ENCODE assay signal across 27 cellular contexts in genomic region chr15:58565620-58566019, GRCh38.
"Had no signal": no experiment of that assay in that cellular context is flagged by ENCODE, and none has a peak within 500 bp of the region (broad histone marks: within the 10 kb centered on the region; RNA-seq: fewer than 3 reads in every experiment).

No MANE protein-coding gene starts in this region.

- H3K27ac ChIP-seq: brain microvascular endothelial cell, gastroesophageal sphincter, heart right ventricle, hepatocyte had no signal

- ATAC-seq: activated naive CD4-positive, alpha-beta T cell treated with anti-CD3 and anti-CD28 coated beads, Interleukin-2, amount 50 U/mL, for 72 hours; activated T-cell treated with anti-CD3 and anti-CD28 coated beads, Interleukin-2, amount 50 U/mL, for 72 hours; esophagus mucosa; gastroesophageal sphincter; heart right ventricle; WTC11 had no signal

- H3K36me3 Mint-ChIP-seq: activated naive CD4-positive, alpha-beta T cell treated with anti-CD3 and anti-CD28 coated beads, Interleukin-2, amount 50 U/mL, for 72 hours; WTC11 had no signal

- H2AFZ ChIP-seq: hepatocyte had no signal

- H3K79me2 ChIP-seq: hepatocyte had no signal

- H3K27ac Mint-ChIP-seq: activated CD4-positive, alpha-beta memory T cell treated with anti-CD3 and anti-CD28 coated beads, Interleukin-2, amount 10 ng/mL, durations not matched to agents 7 days and 5 days; activated CD4-positive, alpha-beta T cell treated with anti-CD3 and anti-CD28 coated beads, Interleukin-2, amount 10 ng/mL, durations not matched to agents 7 days and 5 days; activated naive CD4-positive, alpha-beta T cell treated with anti-CD3 and anti-CD28 coated beads, Interleukin-2, amount 10 ng/mL, durations not matched to agents 7 days and 5 days; activated naive CD4-positive, alpha-beta T cell treated with anti-CD3 and anti-CD28 coated beads, Interleukin-2, amount 50 U/mL, for 72 hours; activated naive CD8-positive, alpha-beta T cell treated with anti-CD3 and anti-CD28 coated beads, Interleukin-2, amount 10 ng/mL, durations not matched to agents 7 days and 5 days; activated T-cell treated with anti-CD3 and anti-CD28 coated beads, Interleukin-2, amount 50 U/mL, for 24 hours; activated T-cell treated with anti-CD3 and anti-CD28 coated beads, Interleukin-2, amount 50 U/mL, for 72 hours; WTC11 had no signal

- H3K9me3 Mint-ChIP-seq: activated CD4-positive, alpha-beta memory T cell treated with anti-CD3 and anti-CD28 coated beads, Interleukin-2, amount 10 ng/mL, durations not matched to agents 7 days and 5 days; activated naive CD4-positive, alpha-beta T cell treated with anti-CD3 and anti-CD28 coated beads, Interleukin-2, amount 50 U/mL, for 72 hours; activated T-cell treated with anti-CD3 and anti-CD28 coated beads, Interleukin-2, amount 50 U/mL, for 24 hours; activated T-cell treated with anti-CD3 and anti-CD28 coated beads, Interleukin-2, amount 50 U/mL, for 72 hours; central memory CD8-positive, alpha-beta T cell had no signal

- H3K4me3 Mint-ChIP-seq: activated CD4-positive, alpha-beta memory T cell treated with anti-CD3 and anti-CD28 coated beads, Interleukin-2, amount 10 ng/mL, durations not matched to agents 7 days and 5 days; activated CD4-positive, alpha-beta T cell treated with anti-CD3 and anti-CD28 coated beads, Interleukin-2, amount 10 ng/mL, durations not matched to agents 7 days and 5 days; activated naive CD4-positive, alpha-beta T cell treated with anti-CD3 and anti-CD28 coated beads, Interleukin-2, amount 10 ng/mL, durations not matched to agents 7 days and 5 days; activated naive CD8-positive, alpha-beta T cell treated with anti-CD3 and anti-CD28 coated beads, Interleukin-2, amount 10 ng/mL, durations not matched to agents 7 days and 5 days; activated T-cell treated with anti-CD3 and anti-CD28 coated beads, Interleukin-2, amount 50 U/mL, for 24 hours; activated T-cell treated with anti-CD3 and anti-CD28 coated beads, Interleukin-2, amount 50 U/mL, for 72 hours; central memory CD8-positive, alpha-beta T cell; WTC11 had no signal

- H3K27me3 Mint-ChIP-seq: activated CD4-positive, alpha-beta T cell treated with anti-CD3 and anti-CD28 coated beads, Interleukin-2, amount 10 ng/mL, durations not matched to agents 7 days and 5 days; activated naive CD8-positive, alpha-beta T cell treated with anti-CD3 and anti-CD28 coated beads, Interleukin-2, amount 10 ng/mL, durations not matched to agents 7 days and 5 days; activated T-cell treated with anti-CD3 and anti-CD28 coated beads, Interleukin-2, amount 50 U/mL, for 24 hours; central memory CD8-positive, alpha-beta T cell had no signal

- DNase-seq: activated CD4-positive, alpha-beta memory T cell treated with anti-CD3 and anti-CD28 coated beads, Interleukin-2, amount 10 ng/mL, durations not matched to agents 7 days and 5 days; activated CD4-positive, alpha-beta T cell treated with anti-CD3 and anti-CD28 coated beads for 1 hour; activated CD4-positive, alpha-beta T cell treated with anti-CD3 and anti-CD28 coated beads for 4 hours; activated CD4-positive, alpha-beta T cell treated with anti-CD3 and anti-CD28 coated beads, Interleukin-2, amount 10 ng/mL, durations not matched to agents 7 days and 5 days; activated CD4-positive, alpha-beta T cell treated with anti-CD3 and anti-CD28 coated beads, Interleukin-2, amount 50 U/mL, for 4 hours; activated CD8-positive, alpha-beta memory T cell treated with anti-CD3 and anti-CD28 coated beads, Interleukin-2, amount 50 U/mL, for 48 hours; activated gamma-delta T cell; activated naive CD4-positive, alpha-beta T cell; activated naive CD4-positive, alpha-beta T cell treated with anti-CD3 and anti-CD28 coated beads, Interleukin-2, amount 10 ng/mL, durations not matched to agents 7 days and 5 days; activated naive CD8-positive, alpha-beta T cell treated with anti-CD3 and anti-CD28 coated beads, Interleukin-2, amount 10 ng/mL, durations not matched to agents 7 days and 5 days; activated T-cell treated with anti-CD3 and anti-CD28 coated beads for 4 hours; activated T-cell treated with anti-CD3 and anti-CD28 coated beads, Interleukin-2, amount 50 U/mL, for 24 hours; activated T-cell treated with anti-CD3 and anti-CD28 coated beads, Interleukin-2, amount 50 U/mL, for 72 hours; anterior cingulate cortex; brain microvascular endothelial cell; cortex of kidney; dermis blood vessel endothelial cell; effector CD8-positive, alpha-beta T cell; foreskin melanocyte; heart right ventricle; T-helper 2 cell had no signal

- H3K4me2 ChIP-seq: hepatocyte had no signal

- H3K4me1 ChIP-seq: gastroesophageal sphincter had no signal

- H3K36me3 ChIP-seq: brain microvascular endothelial cell, gastroesophageal sphincter, heart right ventricle had no signal

- H3K27me3 ChIP-seq: brain microvascular endothelial cell, gastroesophageal sphincter, heart right ventricle, hepatocyte had no signal

- H3K4me3 ChIP-seq: gastroesophageal sphincter, heart right ventricle, hepatocyte had no signal

- H3K4me1 Mint-ChIP-seq: central memory CD8-positive, alpha-beta T cell had no signal

- H3K9me3 ChIP-seq: gastroesophageal sphincter had no signal
